In genomic region chr9:133333011-133333410, GRCh38 we compare ENCODE assay signal across 31 cellular contexts. TPM values are rescaled to one million over a fixed set of nuclear protein-coding genes. Genes with fewer than 3 reads are reported as not detected.
A peak's percentile ranks its signal among the peaks of the same experiment; 100 is the strongest.
DNase-seq lines count a peak whose midpoint lies in the region; ATAC-seq and TF ChIP-seq lines count a peak whose summit lies in the region.
"Had no signal": no experiment of that assay in that cellular context is flagged by ENCODE, and none has a peak within 500 bp of the region (broad histone marks: within the 10 kb centered on the region; RNA-seq: fewer than 3 reads in every experiment).

No MANE protein-coding gene starts in this region.

- no peak overlapping the region for H3K23ac ChIP-seq in IMR-90 (ENCODE audit: low read depth, low read length)

- no peak overlapping the region for H3K4me3 ChIP-seq in IMR-90 (ENCODE audit: insufficient read depth, low read depth, low read length)
- H3K4me3 ChIP-seq: breast epithelium, esophagus squamous epithelium, left lung, thyroid gland had no signal

- WGBS in IMR-90 (ENCODE audit: extremely low coverage in 2 of 2, insufficient read length in 1 of 2), 2 experiments = no CpG with 5 or more reads among the region's 11 CpGs

- no peak overlapping the region for H4K91ac ChIP-seq in IMR-90 (ENCODE audit: insufficient read depth, low read depth, low read length)

- no peak overlapping the region for H2BK20ac ChIP-seq in IMR-90 (ENCODE audit: low read depth, low read length)

- dilution Hi-C loops in IMR-90 (cut with HindIII; ENCODE audit: low sequenced_read_pairs, unreplicated experiment) = no loop called here

- no peak overlapping the region for H2BK15ac ChIP-seq in IMR-90 (ENCODE audit: low read depth, low read length)

- POLR2A ChIA-PET in IMR-90 (lab: Charles Lee; ENCODE audit: unreplicated experiment) = no interaction called here

- peak overlapping the region; percentile 7 for H2AK9ac ChIP-seq in IMR-90 (replicated peaks; ENCODE audit: low read depth, low read length, poor library complexity)

- peaks cover 28% of the 10 kb centered on the region for H3K36me3 Mint-ChIP-seq in activated CD8-positive, alpha-beta memory T cell treated with anti-CD3 and anti-CD28 coated beads, Interleukin-2, amount 10 ng/mL, durations not matched to agents 7 days and 5 days
- H3K36me3 Mint-ChIP-seq in dendritic cell treated with granulocyte-macrophage colony-stimulating factor and Interleukin-4, amounts not matched to agents 40 ng/mL and 50 ng/mL, for 4 days (ENCODE audit: low read depth) = peaks cover 79% of the 10 kb centered on the region

- H3K4me1 ChIP-seq in IMR-90 (ENCODE audit: control insufficient read depth, insufficient read depth, low read length) = no peaks in the 10 kb centered on the region

- H3K9me3 ChIP-seq in IMR-90 (ENCODE audit: control insufficient read depth, insufficient read depth, low read length) = no peaks in the 10 kb centered on the region
- H3K9me3 ChIP-seq: breast epithelium, esophagus squamous epithelium, left lung, thyroid gland had no signal

- no peaks in the 10 kb centered on the region for H3K9me3 Mint-ChIP-seq in activated CD8-positive, alpha-beta memory T cell treated with anti-CD3 and anti-CD28 coated beads, Interleukin-2, amount 10 ng/mL, durations not matched to agents 7 days and 5 days (ENCODE audit: low read depth)
- H3K9me3 Mint-ChIP-seq in dendritic cell treated with granulocyte-macrophage colony-stimulating factor and Interleukin-4, amounts not matched to agents 40 ng/mL and 50 ng/mL, for 4 days = no peaks in the 10 kb centered on the region
- H3K9me3 Mint-ChIP-seq: activated T-cell treated with anti-CD3 and anti-CD28 coated beads, Interleukin-2, amount 50 U/mL, for 4 hours; immature natural killer cell; naive B cell had no signal

- no peak overlapping the region for H3K14ac ChIP-seq in IMR-90 (replicated peaks; ENCODE audit: low read depth, low read length)

- no peak overlapping the region for H2BK120ac ChIP-seq in IMR-90 (ENCODE audit: low read depth, low read length)

- H3K9me1 ChIP-seq in IMR-90 (ENCODE audit: insufficient read depth, low read length) = peaks cover 10% of the 10 kb centered on the region; the same call in 1 of the 2 replicates

- H4K5ac ChIP-seq in IMR-90 (ENCODE audit: low read depth, low read length) = no peak overlapping the region

- no peak overlapping the region for H3K18ac ChIP-seq in IMR-90 (ENCODE audit: low read depth, low read length)

- in situ Hi-C loops in IMR-90 (cut with MboI; ENCODE audit: low sequenced_read_pairs) = no loop called here

- TF ChIP-seq CTCF in IMR-90 (conservative IDR thresholded peaks at IDR 0.05; ENCODE audit: low read depth, low read length) = no peak

- H3K9ac ChIP-seq in IMR-90 (ENCODE audit: low read depth, low read length) = no peak overlapping the region

- intact Hi-C loops in IMR-90 (cut with micrococcal nuclease) = no loop called here
- intact Hi-C loops in dendritic cell treated with granulocyte-macrophage colony-stimulating factor and Interleukin-4, amounts not matched to agents 40 ng/mL and 50 ng/mL, for 4 days (cut with micrococcal nuclease) = no loop called here

- no peak for TF ChIP-seq POLR2A in IMR-90 (IDR thresholded peaks at IDR 0.05; ENCODE audit: low read depth, low read length)

- no peak overlapping the region for H4K8ac ChIP-seq in IMR-90 (ENCODE audit: low read depth in 2 of 2, low read length in 2 of 2)

- H3K4me3 Mint-ChIP-seq in activated CD8-positive, alpha-beta memory T cell treated with anti-CD3 and anti-CD28 coated beads, Interleukin-2, amount 10 ng/mL, durations not matched to agents 7 days and 5 days = no peak overlapping the region
- H3K4me3 Mint-ChIP-seq in dendritic cell treated with granulocyte-macrophage colony-stimulating factor and Interleukin-4, amounts not matched to agents 40 ng/mL and 50 ng/mL, for 4 days = no peak overlapping the region
- H3K4me3 Mint-ChIP-seq: endodermal cell had no signal

- no peak for TF ChIP-seq RAD21 in IMR-90 (IDR thresholded peaks at IDR 0.05; ENCODE audit: low read length)

- no peak overlapping the region for H3K4me2 ChIP-seq in IMR-90 (ENCODE audit: low read depth, low read length)

- H2AFZ ChIP-seq in IMR-90 (replicated peaks; ENCODE audit: low read length, poor library complexity) = no peak overlapping the region

- H2BK5ac ChIP-seq in IMR-90 (ENCODE audit: low read depth, low read length, poor library complexity, severe bottlenecking) = no peak overlapping the region

- no peak overlapping the region for H3K27ac ChIP-seq in IMR-90 (ENCODE audit: insufficient read depth, low read length)
- H3K27ac ChIP-seq: breast epithelium, esophagus squamous epithelium, left lung, thyroid gland had no signal

- H3K56ac ChIP-seq in IMR-90 (ENCODE audit: extremely low read depth, insufficient read depth, low read length) = no peak overlapping the region

- no peak for ATAC-seq in activated CD8-positive, alpha-beta memory T cell treated with anti-CD3 and anti-CD28 coated beads, Interleukin-2, amount 10 ng/mL, durations not matched to agents 7 days and 5 days
- ATAC-seq in IMR-90 (ENCODE audit: low read depth) (no peak), GM18511 (IDR thresholded peaks at IDR 0.05; ENCODE audit: unreplicated experiment) (no peak), HG02870 (IDR thresholded peaks at IDR 0.05; ENCODE audit: unreplicated experiment) (no peak)
- no peak for ATAC-seq in stimulated activated naive CD8-positive, alpha-beta T cell treated with anti-CD3 and anti-CD28 coated beads, Interleukin-15, Interleukin-2, amounts not matched to agents 100 U/mL and 50 U/mL, for 24 hours
- ATAC-seq: activated T-cell treated with anti-CD3 and anti-CD28 coated beads, Interleukin-2, amount 50 U/mL, for 4 hours; left lung had no signal

- no peak overlapping the region for H3K27ac Mint-ChIP-seq in activated CD8-positive, alpha-beta memory T cell treated with anti-CD3 and anti-CD28 coated beads, Interleukin-2, amount 10 ng/mL, durations not matched to agents 7 days and 5 days
- H3K27ac Mint-ChIP-seq in dendritic cell treated with granulocyte-macrophage colony-stimulating factor and Interleukin-4, amounts not matched to agents 40 ng/mL and 50 ng/mL, for 4 days = peak overlapping the region; percentile 5
- H3K27ac Mint-ChIP-seq: endodermal cell, immature natural killer cell had no signal

- H3K4me1 Mint-ChIP-seq in activated CD8-positive, alpha-beta memory T cell treated with anti-CD3 and anti-CD28 coated beads, Interleukin-2, amount 10 ng/mL, durations not matched to agents 7 days and 5 days = peaks cover 34% of the 10 kb centered on the region
- peaks cover 78% of the 10 kb centered on the region for H3K4me1 Mint-ChIP-seq in dendritic cell treated with granulocyte-macrophage colony-stimulating factor and Interleukin-4, amounts not matched to agents 40 ng/mL and 50 ng/mL, for 4 days (ENCODE audit: low read depth)

- no peaks in the 10 kb centered on the region; the same call in 1 of the 2 replicates for H4K20me1 ChIP-seq in IMR-90 (ENCODE audit: insufficient read depth, low read length)

- H2AK5ac ChIP-seq in IMR-90 (ENCODE audit: low read depth, low read length) = no peak overlapping the region

- peaks cover 35% of the 10 kb centered on the region for H3K36me3 ChIP-seq in IMR-90 (ENCODE audit: control insufficient read depth, insufficient read depth, low read length)

- peak; percentile 36 for DNase-seq in activated CD8-positive, alpha-beta memory T cell treated with anti-CD3 and anti-CD28 coated beads, Interleukin-2, amount 10 ng/mL, durations not matched to agents 7 days and 5 days
- no peak for DNase-seq in activated CD8-positive, alpha-beta memory T cell treated with anti-CD3 and anti-CD28 coated beads, Interleukin-2, amount 50 U/mL, for 4 hours
- DNase-seq in IMR-90 (no peak), NCI-H69 (lab: John Stamatoyannopoulos, UW) (no peak)
- peak; percentile 2 for DNase-seq in stimulated activated naive CD8-positive, alpha-beta T cell treated with anti-CD3 and anti-CD28 coated beads, Interleukin-15, Interleukin-2, amounts not matched to agents 100 U/mL and 50 U/mL, for 24 hours
- DNase-seq: 8988T; activated CD4-positive, alpha-beta T cell treated with anti-CD3 and anti-CD28 coated beads, Interleukin-2, amount 50 U/mL, for 1 hour; activated T-cell treated with anti-CD3 and anti-CD28 coated beads, Interleukin-2, amount 50 U/mL, for 4 hours; cortex of kidney; endodermal cell; esophagus squamous epithelium; GDM1; GOT3; hippocampal formation; immature natural killer cell; KBM-7; MM.1S; naive B cell; NCI-H1436 treated with DMSO at 0.1 percent for 48 hours; NCI-H2107; NCI-H446; OCI-M1; Right ventricle myocardium superior; stimulated activated CD4-positive, alpha-beta T cell treated with anti-CD3 and anti-CD28 coated beads, Interleukin-4, amount 100 ng/mL, for 1 hour; stimulated activated naive CD4-positive, alpha-beta T cell; thyroid gland had no signal

- H3K4ac ChIP-seq in IMR-90 (ENCODE audit: low read depth, low read length) = no peak overlapping the region

- H3K79me1 ChIP-seq in IMR-90 (ENCODE audit: low read depth in 1 of 2, low read length in 2 of 2) = peaks cover 17 to 34% of the 10 kb centered on the region in 2 experiments; a peak in 3 of 4 replicates

- no TSS peak for BruUV-seq in IMR-90 (replicated peaks; lab: Mats Ljungman, UMichigan)

- CTCF ChIA-PET in activated CD8-positive, alpha-beta memory T cell treated with anti-CD3 and anti-CD28 coated beads, Interleukin-2, amount 10 ng/mL, durations not matched to agents 7 days and 5 days (lab: Charles Lee) = interaction anchor here (1.2 to 2.4 kb wide), 2 partner anchors 15 to 146 kb away, joined by 3 to 6 read pairs; partner anchors contain the start of genes MED22 and RPL7A
- CTCF ChIA-PET in IMR-90 (lab: Yijun Ruan, JAX) = no interaction called here

- H3K27me3 Mint-ChIP-seq in activated CD8-positive, alpha-beta memory T cell treated with anti-CD3 and anti-CD28 coated beads, Interleukin-2, amount 10 ng/mL, durations not matched to agents 7 days and 5 days = no peaks in the 10 kb centered on the region
- H3K27me3 Mint-ChIP-seq in dendritic cell treated with granulocyte-macrophage colony-stimulating factor and Interleukin-4, amounts not matched to agents 40 ng/mL and 50 ng/mL, for 4 days = no peaks in the 10 kb centered on the region
- H3K27me3 Mint-ChIP-seq: naive B cell had no signal

- H3K27me3 ChIP-seq in IMR-90 (ENCODE audit: control insufficient read depth, insufficient read depth, low read length) = no peaks in the 10 kb centered on the region
- H3K27me3 ChIP-seq: breast epithelium, esophagus squamous epithelium, left lung, thyroid gland had no signal

RNA-seq across cellular contexts. Expression of gene SURF6, which starts 3.0 kb away (rescaled TPM):
- total RNA-seq in activated CD8-positive, alpha-beta memory T cell treated with anti-CD3 and anti-CD28 coated beads, Interleukin-2, amount 10 ng/mL, durations not matched to agents 7 days and 5 days = 10 to 100 TPM; 12.9 to 16.5 TPM
- total RNA-seq in IMR-90 (2012; rRNA removed) = 6.1 and 6.4 TPM in 2 replicates
- 12.8 and 17.2 TPM in 2 replicates for polyA plus RNA-seq in IMR-90 (2012; rRNA removed)
- polyA plus RNA-seq in IMR-90 (2012; cell fraction: cytosol; rRNA removed) = 19.9 and 27.7 TPM in 2 replicates
- 29.2 and 41.2 TPM in 2 replicates for polyA plus RNA-seq in IMR-90 (2012; cell fraction: nucleus; rRNA removed; ENCODE audit: low replicate concordance)

RNA-seq across cellular contexts. Expression of gene MED22, which starts 14.9 kb away (rescaled TPM):
- total RNA-seq in activated CD8-positive, alpha-beta memory T cell treated with anti-CD3 and anti-CD28 coated beads, Interleukin-2, amount 10 ng/mL, durations not matched to agents 7 days and 5 days = 10 to 100 TPM; 28.8 to 35.9 TPM
- 6.9 and 7.9 TPM in 2 replicates for total RNA-seq in IMR-90 (2012; rRNA removed)
- 28.3 and 32.9 TPM in 2 replicates for polyA plus RNA-seq in IMR-90 (2012; rRNA removed)
- 24.5 and 25.4 TPM in 2 replicates for polyA plus RNA-seq in IMR-90 (2012; cell fraction: cytosol; rRNA removed)
- 49.7 and 75.3 TPM in 2 replicates for polyA plus RNA-seq in IMR-90 (2012; cell fraction: nucleus; rRNA removed; ENCODE audit: low replicate concordance)

RNA-seq across cellular contexts. Expression of gene RPL7A, which starts 15.0 kb away (rescaled TPM):
- total RNA-seq in activated CD8-positive, alpha-beta memory T cell treated with anti-CD3 and anti-CD28 coated beads, Interleukin-2, amount 10 ng/mL, durations not matched to agents 7 days and 5 days = 1,000 to 10,000 TPM; 1,729 to 2,113 TPM
- total RNA-seq in IMR-90 (2012; rRNA removed) = 3,220 TPM in 2 replicates
- 4,034 and 4,096 TPM in 2 replicates for polyA plus RNA-seq in IMR-90 (2012; rRNA removed)
- polyA plus RNA-seq in IMR-90 (2012; cell fraction: cytosol; rRNA removed) = 2,804 and 4,707 TPM in 2 replicates
- 1,074 and 2,046 TPM in 2 replicates for polyA plus RNA-seq in IMR-90 (2012; cell fraction: nucleus; rRNA removed; ENCODE audit: low replicate concordance)

RNA-seq across cellular contexts. Expression of gene SURF1, which starts 23.3 kb away (rescaled TPM):
- 10 to 100 TPM; 35.4 to 35.6 TPM for total RNA-seq in activated CD8-positive, alpha-beta memory T cell treated with anti-CD3 and anti-CD28 coated beads, Interleukin-2, amount 10 ng/mL, durations not matched to agents 7 days and 5 days
- total RNA-seq in IMR-90 (2012; rRNA removed) = 10.3 and 15.1 TPM in 2 replicates
- polyA plus RNA-seq in IMR-90 (2012; rRNA removed) = 23.4 and 24.5 TPM in 2 replicates
- polyA plus RNA-seq in IMR-90 (2012; cell fraction: cytosol; rRNA removed) = 26.2 and 28.8 TPM in 2 replicates
- polyA plus RNA-seq in IMR-90 (2012; cell fraction: nucleus; rRNA removed; ENCODE audit: low replicate concordance) = 30.8 and 41.3 TPM in 2 replicates

RNA-seq across cellular contexts. Expression of gene SURF2, which starts 23.3 kb away (rescaled TPM):
- 10 to 100 TPM; 14.9 to 23.2 TPM for total RNA-seq in activated CD8-positive, alpha-beta memory T cell treated with anti-CD3 and anti-CD28 coated beads, Interleukin-2, amount 10 ng/mL, durations not matched to agents 7 days and 5 days
- 9.9 and 12.5 TPM in 2 replicates for total RNA-seq in IMR-90 (2012; rRNA removed)
- 16.3 and 21.8 TPM in 2 replicates for polyA plus RNA-seq in IMR-90 (2012; rRNA removed)
- polyA plus RNA-seq in IMR-90 (2012; cell fraction: cytosol; rRNA removed) = 15.3 and 16.3 TPM in 2 replicates
- 6.4 and 7.7 TPM in 2 replicates for polyA plus RNA-seq in IMR-90 (2012; cell fraction: nucleus; rRNA removed; ENCODE audit: low replicate concordance)

Comparison
In these comparisons a context has a peak if more than half of its experiments do, and no peak if none do; other contexts are left out.
1. DNase-seq: peak in activated CD8-positive, alpha-beta memory T cell treated with anti-CD3 and anti-CD28 coated beads, Interleukin-2, amount 10 ng/mL, durations not matched to agents 7 days and 5 days (single experiment) and stimulated activated naive CD8-positive, alpha-beta T cell treated with anti-CD3 and anti-CD28 coated beads, Interleukin-15, Interleukin-2, amounts not matched to agents 100 U/mL and 50 U/mL, for 24 hours (single experiment); none in activated CD8-positive, alpha-beta memory T cell treated with anti-CD3 and anti-CD28 coated beads, Interleukin-2, amount 50 U/mL, for 4 hours (single experiment), IMR-90 (single experiment) and NCI-H69 (single experiment).